ENCODE assay signal across 8 cellular contexts in the genomic region with DNA sequence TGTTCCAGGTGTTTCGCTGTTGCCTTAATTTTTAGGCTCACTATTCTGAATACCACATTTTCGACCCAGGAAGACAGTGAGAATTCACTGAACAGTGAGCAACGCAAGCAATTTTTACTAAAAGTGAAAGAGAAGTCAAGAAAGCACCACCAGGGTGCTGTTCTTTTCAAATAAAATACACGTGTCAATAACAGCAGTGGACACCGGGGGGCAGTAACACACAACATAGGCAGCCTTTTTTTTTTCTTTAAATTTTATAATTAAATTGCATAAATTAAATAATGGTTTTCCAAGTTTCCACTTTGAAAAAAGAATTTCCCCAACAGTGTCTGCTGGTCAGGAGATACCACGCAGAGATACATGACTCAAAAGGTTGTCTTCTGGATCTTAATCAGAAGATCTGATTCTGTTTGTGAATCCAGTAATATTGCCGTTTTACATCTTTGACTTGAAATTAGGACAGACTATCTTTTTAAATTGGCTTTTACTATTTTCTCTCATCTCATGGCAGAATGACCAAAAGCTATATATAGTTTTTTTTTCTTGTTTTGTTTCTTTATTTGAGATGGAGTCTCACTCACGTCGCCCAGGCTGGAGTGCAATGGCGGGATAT. TPM values are rescaled to one million over a fixed set of nuclear protein-coding genes. Genes with fewer than 3 reads are reported as not detected.
A peak's percentile ranks its signal among the peaks of the same experiment; 100 is the strongest.
DNase-seq lines count a peak whose midpoint lies in the region; ATAC-seq, FAIRE-seq and TF ChIP-seq lines count a peak whose summit lies in the region.

No MANE protein-coding gene starts in this region.

- TF ChIP-seq POLR2A in upper lobe of left lung (IDR thresholded peaks at IDR 0.05) = no peak

- H3K27me3 ChIP-seq in keratinocyte (ENCODE audit: control insufficient read depth, extremely low read depth, insufficient read depth, low read length) (no peaks in the 10 kb centered on the region), upper lobe of left lung (no peaks in the 10 kb centered on the region)

- H3K9me1 ChIP-seq in keratinocyte (ENCODE audit: control insufficient read depth, extremely low read depth, insufficient read depth, low read length) = no peaks in the 10 kb centered on the region

- no peak overlapping the region for H3K9ac ChIP-seq in keratinocyte (ENCODE audit: control insufficient read depth, extremely low read depth, insufficient read depth, low read length)

- no peak for TF ChIP-seq EP300 in upper lobe of left lung (IDR thresholded peaks at IDR 0.05)

- 46% methylated on average over 10 of the region's 10 CpGs for WGBS in upper lobe of left lung, 2 donors

- H4K20me1 ChIP-seq in keratinocyte (ENCODE audit: control insufficient read depth, extremely low read depth, insufficient read depth, low read length) = no peaks in the 10 kb centered on the region

- no peak overlapping the region for H2AFZ ChIP-seq in keratinocyte (ENCODE audit: control insufficient read depth, low read length)

- DNase-seq in AML-193 (lab: John Stamatoyannopoulos, UW) (peak; percentile 26 to 27), NCI-H146 treated with DMSO at 0.1 percent for 48 hours (lab: John Stamatoyannopoulos, UW; ENCODE audit: unreplicated experiment) (peak; percentile 56), astrocyte of the cerebellum (ENCODE audit: low read depth) (peak; percentile 43), keratinocyte (ENCODE audit: low read depth, low spot score) (peak; percentile 4), upper lobe of left lung (no peak)

- H3K36me3 ChIP-seq in keratinocyte (ENCODE audit: control insufficient read depth in 2 of 2, extremely low read depth in 1 of 2, insufficient read depth in 2 of 2, low read length in 2 of 2) (no peaks in the 10 kb centered on the region), upper lobe of left lung (no peaks in the 10 kb centered on the region)

- H3K27ac ChIP-seq in keratinocyte (ENCODE audit: control insufficient read depth, insufficient read depth, low read length) (no peak overlapping the region), upper lobe of left lung (no peak overlapping the region)

- no peaks in the 10 kb centered on the region for H3K79me2 ChIP-seq in keratinocyte (ENCODE audit: control insufficient read depth, insufficient read depth, low read length)

- H3K4me1 ChIP-seq in keratinocyte (ENCODE audit: control insufficient read depth, extremely low read depth, insufficient read depth, low read length) (no peaks in the 10 kb centered on the region), upper lobe of left lung (no peaks in the 10 kb centered on the region)

- H3K9me3 ChIP-seq in keratinocyte (ENCODE audit: control insufficient read depth, low read depth, low read length) (no peaks in the 10 kb centered on the region), upper lobe of left lung (no peaks in the 10 kb centered on the region)

- in situ Hi-C loops in astrocyte of the cerebellum (cut with HindIII; ENCODE audit: low sequenced_read_pairs) = no loop called here

- H3K4me2 ChIP-seq in keratinocyte (ENCODE audit: control insufficient read depth, extremely low read depth, insufficient read depth, low read depth, low read length) = peak overlapping the region; percentile 31

- ATAC-seq in HG02759 (IDR thresholded peaks at IDR 0.05; ENCODE audit: unreplicated experiment) (peak; percentile 81), upper lobe of left lung (ENCODE audit: low FRiP score in 2 of 2) (peak in 1 of 2 donors; percentile 67), HG02840 (IDR thresholded peaks at IDR 0.05; ENCODE audit: low FRiP score, unreplicated experiment) (no peak)

- FAIRE-seq in keratinocyte (lab: Jason Lieb, UNC) = no peak

- H3K4me3 ChIP-seq in astrocyte of the cerebellum (ENCODE audit: low read depth, low read length) (no peak overlapping the region), keratinocyte (ENCODE audit: control insufficient read depth in 2 of 3, extremely low read depth in 1 of 3, insufficient read depth in 2 of 3, low read depth in 1 of 3, low read length in 3 of 3) (no peak overlapping the region), upper lobe of left lung (no peak overlapping the region)

- dilution Hi-C loops in keratinocyte (cut with MboI; ENCODE audit: extremely low pct_ligation_motif_present, low sequenced_read_pairs) = no loop called here

- peak; percentile 55 for TF ChIP-seq CTCF in GM12873 (IDR thresholded peaks at IDR 0.05; ENCODE audit: insufficient read depth, low read depth, low read length, missing control alignments)
- peak; percentile 73 for TF ChIP-seq CTCF in astrocyte of the cerebellum (IDR thresholded peaks at IDR 0.05; ENCODE audit: low read depth, low read length, missing control alignments)
- TF ChIP-seq CTCF in keratinocyte (optimal IDR thresholded peaks at IDR 0.05 in 1 of 3, IDR thresholded peaks at IDR 0.05 in 1 of 3, conservative IDR thresholded peaks at IDR 0.05 in 1 of 3; ENCODE audit: extremely low read depth in 1 of 3, insufficient read depth in 2 of 3, low read length in 3 of 3) = peak; percentile 54 to 62 (median 57)
- peak in 5 of 6 experiments; percentile 38 to 53 (median 46) for TF ChIP-seq CTCF in upper lobe of left lung (IDR thresholded peaks at IDR 0.05)

RNA-seq across cellular contexts. Expression of a gene that starts 47.1 kb away (rescaled TPM):
- polyA plus RNA-seq in keratinocyte = 0.02 to 0.03 TPM in 2 of 3 replicates, not detected in the other
- not detected for polyA plus RNA-seq in keratinocyte (2011; ENCODE audit: low read depth)
- polyA plus RNA-seq in keratinocyte (2011; cell fraction: cytosol; rRNA removed) = 0.03 TPM in 1 of 2 replicates, not detected in the other
- 0.07 TPM in 1 of 2 replicates, not detected in the other for polyA plus RNA-seq in keratinocyte (2011; cell fraction: nucleus; rRNA removed)
- polyA plus RNA-seq in keratinocyte (2012; ENCODE audit: low replicate concordance) = not detected in 2 replicates
- not detected in 3 replicates for polyA minus RNA-seq in keratinocyte
- polyA minus RNA-seq in keratinocyte (2011; cell fraction: cytosol; rRNA and poly(A)+ RNA removed) = not detected
- not detected in 2 replicates for polyA minus RNA-seq in keratinocyte (2011; cell fraction: nucleus; rRNA and poly(A)+ RNA removed)
- 1 to 10 TPM in 4 of 6 donors, under 1 TPM in 2; 0.67 to 4.1 (median 1.3) TPM for total RNA-seq in upper lobe of left lung

Comparison
In these comparisons a context has a peak if more than half of its experiments do, and no peak if none do; other contexts are left out.
1. DNase-seq: peak in AML-193 (2 of 2), NCI-H146 treated with DMSO at 0.1 percent for 48 hours (single experiment), astrocyte of the cerebellum (single experiment) and keratinocyte (single experiment); none in upper lobe of left lung (0 of 2).
2. Peak in every context shown above with its lines, with median percentiles within 50 percentile points of each other: CTCF ChIP-seq.